ENCODE assay signal across 10 cellular contexts in the genomic region with DNA sequence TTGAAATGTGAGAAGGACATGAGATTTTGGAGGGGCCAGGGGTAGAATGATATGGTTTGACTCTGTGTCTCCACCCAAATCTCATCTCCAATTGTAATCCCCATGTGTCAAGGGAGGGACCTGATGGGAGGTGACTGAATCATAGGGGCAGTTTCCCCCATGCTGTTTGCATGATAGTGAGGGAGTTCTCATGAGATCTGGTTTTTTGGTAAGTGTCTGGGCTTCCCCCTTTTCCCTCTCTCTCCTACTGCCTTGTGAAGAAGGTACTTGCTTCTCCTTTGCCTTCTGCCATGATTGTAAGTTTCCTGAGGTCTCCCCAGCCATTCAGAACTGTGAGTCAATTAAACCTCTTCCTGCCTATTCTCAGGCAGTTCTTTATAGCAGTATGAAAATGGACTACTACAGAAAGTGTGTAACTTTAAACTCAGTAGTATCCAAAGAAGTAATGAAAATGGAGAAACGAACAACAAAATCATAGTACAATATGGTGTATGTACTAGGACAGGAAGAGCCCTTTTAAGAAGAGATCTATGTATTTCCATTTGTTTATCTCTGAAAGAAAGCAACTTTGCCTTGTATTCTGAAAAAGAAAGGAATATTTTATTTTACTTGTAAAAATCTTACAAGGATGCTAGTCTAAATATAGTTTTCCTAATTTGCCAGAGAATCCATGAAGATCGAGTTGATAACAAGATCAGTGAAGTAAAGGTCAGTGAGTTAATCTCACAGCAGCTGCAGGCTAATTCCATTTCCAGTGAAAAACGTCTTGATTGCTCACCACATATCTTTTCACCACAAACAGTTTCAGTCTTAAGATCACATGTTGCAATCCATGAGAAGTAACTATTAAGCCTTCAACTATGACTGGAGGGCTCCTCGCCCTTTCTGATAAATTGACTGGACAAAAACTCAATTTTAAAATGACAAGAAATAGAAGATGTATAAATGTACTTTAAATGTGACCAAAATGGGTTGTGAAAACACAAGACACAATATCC. TPM values are rescaled to one million over a fixed set of nuclear protein-coding genes. Genes with fewer than 3 reads are reported as not detected.
A peak's percentile ranks its signal among the peaks of the same experiment; 100 is the strongest.
DNase-seq lines count a peak whose midpoint lies in the region; ATAC-seq and TF ChIP-seq lines count a peak whose summit lies in the region.
"Had no signal": no experiment of that assay in that cellular context is flagged by ENCODE, and none has a peak within 500 bp of the region (broad histone marks: within the 10 kb centered on the region; RNA-seq: fewer than 3 reads in every experiment).

No MANE protein-coding gene starts in this region.

- H3K27me3 ChIP-seq in fibroblast of lung (ENCODE audit: control insufficient read depth, insufficient read depth, low read length): no peaks in the 10 kb centered on the region

- TF ChIP-seq CTCF in fibroblast of lung (conservative IDR thresholded peaks at IDR 0.05 in 1 of 2, IDR thresholded peaks at IDR 0.05 in 1 of 2; ENCODE audit: low read depth in 1 of 2, low read length in 2 of 2): no peak

- peak overlapping the region; percentile 26 for H3K9ac ChIP-seq in fibroblast of lung (ENCODE audit: insufficient read depth, low read length)

- H3K4me1 ChIP-seq in fibroblast of lung (ENCODE audit: control insufficient read depth, extremely low read depth, insufficient read depth, low read length): peaks cover 12% of the 10 kb centered on the region

- no peak overlapping the region for H2AFZ ChIP-seq in fibroblast of lung (ENCODE audit: low read length)

- H3K4me3 Mint-ChIP-seq in stimulated activated memory B cell treated with anti-CD40 and anti-IgM and Interleukin-4, amounts not matched to agents 10 μg/mL and 1 μg/mL and 100 μg/mL, for 72 hours: no peak overlapping the region

- H3K4me2 ChIP-seq in fibroblast of lung (ENCODE audit: extremely low read depth, insufficient read depth, low read length): peak overlapping the region; percentile 82

- peaks cover 14% of the 10 kb centered on the region for H3K9me3 Mint-ChIP-seq in stimulated activated memory B cell treated with anti-CD40 and anti-IgM and Interleukin-4, amounts not matched to agents 10 μg/mL and 1 μg/mL and 100 μg/mL, for 72 hours

- H4K20me1 ChIP-seq in fibroblast of lung (ENCODE audit: control insufficient read depth, extremely low read depth, insufficient read depth, low read length): no peaks in the 10 kb centered on the region

- peaks cover 26% of the 10 kb centered on the region for H3K36me3 Mint-ChIP-seq in stimulated activated memory B cell treated with anti-CD40 and anti-IgM and Interleukin-4, amounts not matched to agents 10 μg/mL and 1 μg/mL and 100 μg/mL, for 72 hours

- peak overlapping the region; percentile 81 for H3K27ac ChIP-seq in fibroblast of lung (ENCODE audit: insufficient read depth, low read length)

- H3K9me3 ChIP-seq in fibroblast of lung (ENCODE audit: control insufficient read depth, insufficient read depth, low read depth, low read length): no peaks in the 10 kb centered on the region

- DNase-seq in SIG-M5 treated with dmso at 0.1 percent for 504 hours (lab: John Stamatoyannopoulos, UW; ENCODE audit: unreplicated experiment): peak; percentile 53
- DNase-seq in SIG-M5 (lab: John Stamatoyannopoulos, UW): no peak
- peak; percentile 15 for DNase-seq in SK-N-DZ (ENCODE audit: low spot score)
- DNase-seq in fibroblast of lung (ENCODE audit: low read depth in 2 of 2): peak; percentile 93 to 95
- no peak for DNase-seq in stimulated activated CD4-positive, alpha-beta T cell treated with anti-CD3 and anti-CD28 coated beads, Interleukin-4, amount 100 ng/mL, for 1 hour
- no peak for DNase-seq in GOT3 (lab: John Stamatoyannopoulos, UW)
- DNase-seq: activated naive CD4-positive, alpha-beta T cell treated with Interleukin-2 at 50 U/mL for 16 hours had no signal

- H3K4me3 ChIP-seq in fibroblast of lung (replicated peaks in 1 of 4; ENCODE audit: control extremely low read depth in 1 of 4, insufficient read depth in 1 of 4, low read depth in 3 of 4, low read length in 4 of 4): no peak overlapping the region

- H3K36me3 ChIP-seq in fibroblast of lung (ENCODE audit: control insufficient read depth, insufficient read depth, low read length): peaks cover 4% of the 10 kb centered on the region

- H3K79me2 ChIP-seq in fibroblast of lung (ENCODE audit: control insufficient read depth, insufficient read depth, low read length): peaks cover 24% of the 10 kb centered on the region

- H3K27ac Mint-ChIP-seq in stimulated activated memory B cell treated with anti-CD40 and anti-IgM and Interleukin-4, amounts not matched to agents 10 μg/mL and 1 μg/mL and 100 μg/mL, for 72 hours: no peak overlapping the region

- H3K27me3 Mint-ChIP-seq in stimulated activated memory B cell treated with anti-CD40 and anti-IgM and Interleukin-4, amounts not matched to agents 10 μg/mL and 1 μg/mL and 100 μg/mL, for 72 hours: no peaks in the 10 kb centered on the region

- peak; percentile 45 for ATAC-seq in stimulated activated memory B cell treated with anti-CD40 and anti-IgM and Interleukin-4, amounts not matched to agents 10 μg/mL and 1 μg/mL and 100 μg/mL, for 72 hours
- ATAC-seq in GM21528 (IDR thresholded peaks at IDR 0.05; ENCODE audit: low FRiP score, unreplicated experiment): no peak
- ATAC-seq: left lobe of liver had no signal

- no peaks in the 10 kb centered on the region for H3K4me1 Mint-ChIP-seq in stimulated activated memory B cell treated with anti-CD40 and anti-IgM and Interleukin-4, amounts not matched to agents 10 μg/mL and 1 μg/mL and 100 μg/mL, for 72 hours

RNA-seq across cellular contexts. Expression of gene PKD2, which starts 20.5 kb away (rescaled TPM):
- 9.7 and 10.9 TPM in 2 replicates for polyA plus RNA-seq in SK-N-DZ (2014; cell fraction: cytosol; rRNA removed)
- 39.9 and 41.0 TPM in 2 replicates for polyA plus RNA-seq in SK-N-DZ (2014; cell fraction: nucleus; rRNA removed)
- total RNA-seq in fibroblast of lung: 101 and 109 TPM in 2 replicates
- polyA plus RNA-seq in fibroblast of lung: 61.5 and 158 TPM in 2 replicates
- 50.8 and 119 TPM in 2 replicates for polyA plus RNA-seq in fibroblast of lung (2012)
- polyA minus RNA-seq in fibroblast of lung (ENCODE audit: low replicate concordance): 30.5 and 43.4 TPM in 2 replicates

RNA-seq across cellular contexts. Expression of gene SPP1, which starts 52.4 kb away (rescaled TPM):
- polyA plus RNA-seq in SK-N-DZ (2014; cell fraction: cytosol; rRNA removed): not detected in 2 replicates
- not detected in 2 replicates for polyA plus RNA-seq in SK-N-DZ (2014; cell fraction: nucleus; rRNA removed)
- 0.17 and 0.26 TPM in 2 replicates for total RNA-seq in fibroblast of lung
- 0.59 and 1.5 TPM in 2 replicates for polyA plus RNA-seq in fibroblast of lung
- 0.45 and 1.1 TPM in 2 replicates for polyA plus RNA-seq in fibroblast of lung (2012)
- 2.0 TPM in 1 of 2 replicates, not detected in the other for polyA minus RNA-seq in fibroblast of lung (ENCODE audit: low replicate concordance)

Comparison
In these comparisons a context has a peak if more than half of its experiments do, and no peak if none do; other contexts are left out.
1. DNase-seq: peak in SIG-M5 treated with dmso at 0.1 percent for 504 hours (single experiment), SK-N-DZ (single experiment) and fibroblast of lung (2 of 2); none in SIG-M5 (single experiment), stimulated activated CD4-positive, alpha-beta T cell treated with anti-CD3 and anti-CD28 coated beads, Interleukin-4, amount 100 ng/mL, for 1 hour (single experiment) and GOT3 (single experiment).